8 cellular contexts compared by ENCODE assay signal in genomic region chr7:21428642-21428941, GRCh38. TPM values are rescaled to one million over a fixed set of nuclear protein-coding genes. Genes with fewer than 3 reads are reported as not detected.
DNase-seq lines count a peak whose midpoint lies in the region; FAIRE-seq and TF ChIP-seq lines count a peak whose summit lies in the region.

No MANE protein-coding gene starts in this region.

- H3K4me1 ChIP-seq in HAP-1 (peaks cover 24% of the 10 kb centered on the region), hepatocyte (ENCODE audit: insufficient read depth) (peaks cover 6% of the 10 kb centered on the region), small intestine (ENCODE audit: control insufficient read depth in 2 of 2, insufficient read depth in 1 of 2, low read depth in 1 of 2, low read length in 1 of 2) (peaks cover 2 to 3% of the 10 kb centered on the region in 2 donors)

- H3K27ac ChIP-seq in hepatocyte (peak overlapping the region; percentile 92), small intestine (ENCODE audit: low read depth in 1 of 2, low read length in 1 of 2) (peak overlapping the region in 1 of 2 donors; percentile 88)

- WGBS in hepatocyte (ENCODE audit: low lambda C conversion rate, missing lambda C conversion rate): 3% methylated on average over 3 of the region's 6 CpGs
- 2 to 3% (median 3%) methylated on average over 6 of the region's 6 CpGs for WGBS in small intestine, 3 donors

- H2AFZ ChIP-seq in hepatocyte: peak overlapping the region; percentile 31

- H3K27me3 Mint-ChIP-seq in activated CD4-positive, alpha-beta memory T cell treated with anti-CD3 and anti-CD28 coated beads, Interleukin-2, amount 10 ng/mL, durations not matched to agents 7 days and 5 days: no peaks in the 10 kb centered on the region

- no peak for FAIRE-seq in small intestine (lab: Jason Lieb, UNC)

- H3K4me3 ChIP-seq in HAP-1 (peak overlapping the region; percentile 73), hepatocyte (peak overlapping the region; percentile 33), small intestine (ENCODE audit: low read depth in 1 of 2, low read length in 2 of 2) (peak overlapping the region; percentile 70 to 79)

- peak overlapping the region; percentile 98 for H3K4me3 Mint-ChIP-seq in activated CD4-positive, alpha-beta memory T cell treated with anti-CD3 and anti-CD28 coated beads, Interleukin-2, amount 10 ng/mL, durations not matched to agents 7 days and 5 days

- peaks cover 9% of the 10 kb centered on the region for H3K79me2 ChIP-seq in hepatocyte

- H3K4me2 ChIP-seq in hepatocyte: peak overlapping the region; percentile 75

- TF ChIP-seq CTCF in hepatocyte (IDR thresholded peaks at IDR 0.05; ENCODE audit: poor library complexity) (no peak), GM13977 (IDR thresholded peaks at IDR 0.05; ENCODE audit: extremely low read depth, insufficient read depth, missing control alignments) (no peak)

- no peaks in the 10 kb centered on the region for H4K20me1 ChIP-seq in hepatocyte (ENCODE audit: insufficient read depth, poor library complexity, severe bottlenecking)

- H3K9me3 ChIP-seq in HAP-1: no peaks in the 10 kb centered on the region
- no peaks in the 10 kb centered on the region for H3K9me3 ChIP-seq in hepatocyte (ENCODE audit: low read depth)
- no peaks in the 10 kb centered on the region for H3K9me3 ChIP-seq in small intestine (ENCODE audit: control insufficient read depth, low read depth)

- no peak for DNase-seq in HAP-1 (ENCODE audit: low spot score in 2 of 2)
- no peak for DNase-seq in activated CD4-positive, alpha-beta memory T cell treated with anti-CD3 and anti-CD28 coated beads, Interleukin-2, amount 10 ng/mL, durations not matched to agents 7 days and 5 days
- no peak for DNase-seq in hepatocyte (ENCODE audit: low spot score)
- DNase-seq in small intestine: no peak
- no peak for DNase-seq in KBM-7
- no peak for DNase-seq in SKM-1 treated with dmso at 0.1 percent for 144 hours (lab: John Stamatoyannopoulos, UW; ENCODE audit: unreplicated experiment)
- no peak for DNase-seq in GM13977 (ENCODE audit: low spot score)
- no peak for DNase-seq in NCI-H2081 (lab: John Stamatoyannopoulos, UW)

- in situ Hi-C loops in HAP-1 (cut with MboI; ENCODE audit: low sequenced_read_pairs): no loop called here
- in situ Hi-C loops in KBM-7 (cut with MboI; ENCODE audit: low pct_unique_long_range_greater_than_20kb, low sequenced_read_pairs): no loop called here
- in situ Hi-C loops in GM13977 (cut with MboI; ENCODE audit: low pct_unique_long_range_greater_than_20kb, low sequenced_read_pairs, unreplicated experiment): no loop called here

- no peaks in the 10 kb centered on the region for H3K9me2 ChIP-seq in hepatocyte (replicated peaks; ENCODE audit: insufficient read depth)

- no peaks in the 10 kb centered on the region for H3K9me3 Mint-ChIP-seq in activated CD4-positive, alpha-beta memory T cell treated with anti-CD3 and anti-CD28 coated beads, Interleukin-2, amount 10 ng/mL, durations not matched to agents 7 days and 5 days

- H3K4me1 Mint-ChIP-seq in activated CD4-positive, alpha-beta memory T cell treated with anti-CD3 and anti-CD28 coated beads, Interleukin-2, amount 10 ng/mL, durations not matched to agents 7 days and 5 days: peaks cover 58% of the 10 kb centered on the region

- H3K36me3 ChIP-seq in HAP-1 (replicated peaks) (no peaks in the 10 kb centered on the region), hepatocyte (replicated peaks; ENCODE audit: insufficient read depth, low read depth) (no peaks in the 10 kb centered on the region), small intestine (ENCODE audit: control insufficient read depth in 2 of 2, insufficient read depth in 2 of 2, low read length in 2 of 2) (no peaks in the 10 kb centered on the region)

- H3K27me3 ChIP-seq in HAP-1 (ENCODE audit: low read depth) (no peaks in the 10 kb centered on the region), hepatocyte (no peaks in the 10 kb centered on the region), small intestine (ENCODE audit: control insufficient read depth in 2 of 2, insufficient read depth in 2 of 2, low read length in 2 of 2) (no peaks in the 10 kb centered on the region)

- CTCF ChIA-PET in activated CD4-positive, alpha-beta memory T cell treated with anti-CD3 and anti-CD28 coated beads, Interleukin-2, amount 10 ng/mL, durations not matched to agents 7 days and 5 days (lab: Charles Lee): interaction anchor here (1.5 kb wide), 1 partner anchor 172 kb away, joined by 4 read pairs; no protein-coding TSS in a partner anchor

- POLR2A ChIA-PET in activated CD4-positive, alpha-beta memory T cell treated with anti-CD3 and anti-CD28 coated beads, Interleukin-2, amount 10 ng/mL, durations not matched to agents 7 days and 5 days (lab: Charles Lee): interaction anchor here (1.4 to 3.4 kb wide), 2 partner anchors 75 to 90 kb away, joined by 9 to 13 read pairs; no protein-coding TSS in a partner anchor

- H3K36me3 Mint-ChIP-seq in activated CD4-positive, alpha-beta memory T cell treated with anti-CD3 and anti-CD28 coated beads, Interleukin-2, amount 10 ng/mL, durations not matched to agents 7 days and 5 days (ENCODE audit: low read depth): peaks cover 50% of the 10 kb centered on the region

- H3K27ac Mint-ChIP-seq in activated CD4-positive, alpha-beta memory T cell treated with anti-CD3 and anti-CD28 coated beads, Interleukin-2, amount 10 ng/mL, durations not matched to agents 7 days and 5 days: peak overlapping the region; percentile 94

RNA-seq across cellular contexts. Expression of gene SP4, which starts 0.7 kb away (rescaled TPM):
- 10 to 100 TPM; 54.2 to 54.3 TPM for total RNA-seq in activated CD4-positive, alpha-beta memory T cell treated with anti-CD3 and anti-CD28 coated beads, Interleukin-2, amount 10 ng/mL, durations not matched to agents 7 days and 5 days
- 7.5 and 8.0 TPM in 2 replicates for total RNA-seq in hepatocyte
- 1.4 and 2.6 TPM in 2 replicates for polyA plus RNA-seq in hepatocyte
- 1 to 10 TPM in 2 of 3 donors, under 1 TPM in 1; 0.45 to 1.4 (median 1.1) TPM for polyA plus RNA-seq in small intestine
